Comparison of ENCODE assay signal across 8 cellular contexts in the genomic region with DNA sequence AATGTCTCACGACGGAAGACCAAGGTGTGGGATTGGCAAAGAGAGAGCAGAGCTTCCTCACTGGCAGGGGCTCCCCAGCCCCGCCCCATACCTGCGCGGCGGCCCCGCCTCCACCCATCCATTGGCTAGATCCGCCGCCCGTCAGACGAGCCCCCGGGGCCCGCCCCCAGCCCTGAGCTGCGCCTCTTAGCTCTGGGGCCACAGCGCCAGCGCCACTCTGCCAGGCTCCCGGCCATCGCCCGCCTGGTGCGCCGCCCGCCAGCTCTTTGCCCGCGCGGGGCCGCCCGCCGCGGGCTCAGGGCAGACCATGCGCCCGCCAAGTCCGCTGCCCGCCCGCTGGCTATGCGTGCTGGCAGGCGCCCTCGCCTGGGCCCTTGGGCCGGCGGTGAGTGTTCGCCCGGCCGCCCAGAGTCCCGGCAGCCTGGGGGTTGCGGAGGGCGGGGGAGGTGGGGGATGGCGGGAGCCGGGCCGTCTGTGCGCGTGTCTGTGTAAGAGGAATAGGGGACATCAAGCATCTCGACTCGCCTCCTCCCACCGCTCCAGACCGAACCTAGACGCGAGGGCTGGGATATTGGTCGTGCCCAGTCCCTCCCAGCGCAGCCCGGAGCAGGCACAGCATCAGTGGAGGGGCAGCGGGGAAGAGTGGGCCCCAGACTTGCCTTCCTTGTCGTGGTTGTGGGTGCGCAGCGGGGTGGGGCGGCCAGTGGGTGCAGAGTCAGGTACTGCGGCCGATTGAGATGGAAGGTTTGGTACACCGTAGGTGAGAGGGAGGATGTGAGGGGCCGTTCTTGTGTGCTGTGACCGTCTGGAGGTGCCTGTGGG. TPM values are rescaled to one million over a fixed set of nuclear protein-coding genes. Genes with fewer than 3 reads are reported as not detected.
A peak's percentile ranks its signal among the peaks of the same experiment; 100 is the strongest.
DNase-seq lines count a peak whose midpoint lies in the region; ATAC-seq and TF ChIP-seq lines count a peak whose summit lies in the region.

A gene with protein sequence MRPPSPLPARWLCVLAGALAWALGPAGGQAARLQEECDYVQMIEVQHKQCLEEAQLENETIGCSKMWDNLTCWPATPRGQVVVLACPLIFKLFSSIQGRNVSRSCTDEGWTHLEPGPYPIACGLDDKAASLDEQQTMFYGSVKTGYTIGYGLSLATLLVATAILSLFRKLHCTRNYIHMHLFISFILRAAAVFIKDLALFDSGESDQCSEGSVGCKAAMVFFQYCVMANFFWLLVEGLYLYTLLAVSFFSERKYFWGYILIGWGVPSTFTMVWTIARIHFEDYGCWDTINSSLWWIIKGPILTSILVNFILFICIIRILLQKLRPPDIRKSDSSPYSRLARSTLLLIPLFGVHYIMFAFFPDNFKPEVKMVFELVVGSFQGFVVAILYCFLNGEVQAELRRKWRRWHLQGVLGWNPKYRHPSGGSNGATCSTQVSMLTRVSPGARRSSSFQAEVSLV (plus strand): TSS at position 215 of the 822 bp plus-strand sequence. CDS start 93 bp downstream, at position 308.

- no peaks in the 10 kb centered on the region for H3K9me3 ChIP-seq in DOHH2 (ENCODE audit: control insufficient read depth, insufficient read depth, low read length)
- H3K9me3 ChIP-seq in left ventricle myocardium inferior (replicated peaks), result no peaks in the 10 kb centered on the region
- no peaks in the 10 kb centered on the region for H3K9me3 ChIP-seq in upper lobe of right lung

- H3K27ac Mint-ChIP-seq in activated naive CD8-positive, alpha-beta T cell, result peak within 1 kb of the TSS; percentile 68
- no peak within 1 kb of the TSS for H3K27ac Mint-ChIP-seq in progenitor cell of endocrine pancreas

- no peaks in the 10 kb centered on the region for H3K36me3 ChIP-seq in DOHH2 (ENCODE audit: control insufficient read depth, low read length)
- no peaks in the 10 kb centered on the region for H3K36me3 ChIP-seq in left ventricle myocardium inferior
- no peaks in the 10 kb centered on the region for H3K36me3 ChIP-seq in upper lobe of right lung

- DNase-seq in Kasumi-1 (lab: John Stamatoyannopoulos, UW) (peak; percentile 58 to 68), SKM-1 treated with dmso at 0.1 percent for 144 hours (lab: John Stamatoyannopoulos, UW; ENCODE audit: unreplicated experiment) (peak; percentile 74), left ventricle myocardium inferior (peak; percentile 78), progenitor cell of endocrine pancreas (ENCODE audit: low spot score, unreplicated experiment) (peak; percentile 86), upper lobe of right lung (peak; percentile 95)

- no peaks in the 10 kb centered on the region for H3K9me3 Mint-ChIP-seq in activated naive CD8-positive, alpha-beta T cell (ENCODE audit: low read depth)
- H3K9me3 Mint-ChIP-seq in progenitor cell of endocrine pancreas (ENCODE audit: low read depth), result no peaks in the 10 kb centered on the region

- peak within 1 kb of the TSS; percentile 93 for H3K4me3 Mint-ChIP-seq in activated naive CD8-positive, alpha-beta T cell
- H3K4me3 Mint-ChIP-seq in progenitor cell of endocrine pancreas (ENCODE audit: low read depth), result peak within 1 kb of the TSS; percentile 82

- no peaks in the 10 kb centered on the region for H4K20me1 ChIP-seq in DOHH2 (ENCODE audit: control insufficient read depth, insufficient read depth, low read depth, low read length)

- intact Hi-C loops in left ventricle myocardium inferior (cut with micrococcal nuclease) (no loop called here), upper lobe of right lung (cut with DNase I) (loop anchor here (5.0 kb wide), 1 partner anchor 45 kb away; no protein-coding TSS in a partner anchor)

- no peaks in the 10 kb centered on the region for H3K79me2 ChIP-seq in DOHH2 (ENCODE audit: control insufficient read depth, low read length)

- no peak for TF ChIP-seq CTCF in DOHH2 (IDR thresholded peaks at IDR 0.05; ENCODE audit: low read depth, low read length, poor library complexity, severe bottlenecking)
- no peak for TF ChIP-seq CTCF in left ventricle myocardium inferior (IDR thresholded peaks at IDR 0.05; ENCODE audit: borderline replicate concordance)
- TF ChIP-seq CTCF in progenitor cell of endocrine pancreas (IDR thresholded peaks at IDR 0.05; ENCODE audit: unreplicated experiment), result no peak
- no peak for TF ChIP-seq CTCF in upper lobe of right lung (IDR thresholded peaks at IDR 0.05)

- H3K4me3 ChIP-seq in DOHH2 (ENCODE audit: low read length), result peak within 1 kb of the TSS; percentile 71
- H3K4me3 ChIP-seq in left ventricle myocardium inferior, result peak within 1 kb of the TSS; percentile 68
- peak within 1 kb of the TSS; percentile 60 for H3K4me3 ChIP-seq in upper lobe of right lung

- H3K4me1 ChIP-seq in DOHH2 (ENCODE audit: control insufficient read depth, low read length) (peaks cover 10% of the 10 kb centered on the region), left ventricle myocardium inferior (peaks cover 29% of the 10 kb centered on the region), upper lobe of right lung (peaks cover 19% of the 10 kb centered on the region)

- H3K27ac ChIP-seq in DOHH2 (ENCODE audit: low read depth, low read length), result no peak within 1 kb of the TSS
- H3K27ac ChIP-seq in left ventricle myocardium inferior (replicated peaks), result peak within 1 kb of the TSS; percentile 63
- H3K27ac ChIP-seq in upper lobe of right lung, result peak within 1 kb of the TSS; percentile 76

- peaks cover 51% of the 10 kb centered on the region for H3K4me1 Mint-ChIP-seq in activated naive CD8-positive, alpha-beta T cell (ENCODE audit: low read depth)
- H3K4me1 Mint-ChIP-seq in progenitor cell of endocrine pancreas (ENCODE audit: low read depth), result peaks cover 6% of the 10 kb centered on the region

- ATAC-seq in GM21737 (IDR thresholded peaks at IDR 0.05; ENCODE audit: unreplicated experiment) (peak; percentile 98), upper lobe of right lung (peak; percentile 93)

- H3K4me2 ChIP-seq in DOHH2 (ENCODE audit: low read length), result peak within 1 kb of the TSS; percentile 78

- peaks cover 12% of the 10 kb centered on the region for H3K27me3 Mint-ChIP-seq in activated naive CD8-positive, alpha-beta T cell
- peaks cover 64% of the 10 kb centered on the region for H3K27me3 Mint-ChIP-seq in progenitor cell of endocrine pancreas

- no peaks in the 10 kb centered on the region for H3K36me3 Mint-ChIP-seq in activated naive CD8-positive, alpha-beta T cell
- H3K36me3 Mint-ChIP-seq in progenitor cell of endocrine pancreas (ENCODE audit: insufficient read depth), result no peaks in the 10 kb centered on the region

- peaks cover 46% of the 10 kb centered on the region for H3K27me3 ChIP-seq in DOHH2 (ENCODE audit: control insufficient read depth, low read length)
- H3K27me3 ChIP-seq in left ventricle myocardium inferior (ENCODE audit: low read depth), result peaks cover 51% of the 10 kb centered on the region
- no peaks in the 10 kb centered on the region for H3K27me3 ChIP-seq in upper lobe of right lung

- no peaks in the 10 kb centered on the region for H3K9me2 ChIP-seq in DOHH2 (replicated peaks; ENCODE audit: control insufficient read depth, low read length)

- H3F3A ChIP-seq in DOHH2 (ENCODE audit: control insufficient read depth, insufficient read depth), result no peaks in the 10 kb centered on the region

RNA-seq across cellular contexts. Expression of the gene that starts here (rescaled TPM):
- 1.7 TPM for total RNA-seq in left ventricle myocardium inferior
- total RNA-seq in progenitor cell of endocrine pancreas, result 5.8 and 6.8 TPM in 2 replicates
- total RNA-seq in upper lobe of right lung, result 184 TPM

Comparison
In these comparisons a context has a peak if more than half of its experiments do, and no peak if none do; other contexts are left out.
1. RNA of the gene that starts here (total RNA-seq): 184 TPM in upper lobe of right lung (single experiment); 5.8 to 6.8 TPM in progenitor cell of endocrine pancreas and 1.7 TPM in left ventricle myocardium inferior (single experiment); every median in the first group is over 10 times any median in the second.
2. Peak in every context shown above with its lines, with median percentiles within 50 percentile points of each other: H3K4me3 ChIP-seq and DNase-seq.